9 cellular contexts compared by ENCODE assay signal in the genomic region with DNA sequence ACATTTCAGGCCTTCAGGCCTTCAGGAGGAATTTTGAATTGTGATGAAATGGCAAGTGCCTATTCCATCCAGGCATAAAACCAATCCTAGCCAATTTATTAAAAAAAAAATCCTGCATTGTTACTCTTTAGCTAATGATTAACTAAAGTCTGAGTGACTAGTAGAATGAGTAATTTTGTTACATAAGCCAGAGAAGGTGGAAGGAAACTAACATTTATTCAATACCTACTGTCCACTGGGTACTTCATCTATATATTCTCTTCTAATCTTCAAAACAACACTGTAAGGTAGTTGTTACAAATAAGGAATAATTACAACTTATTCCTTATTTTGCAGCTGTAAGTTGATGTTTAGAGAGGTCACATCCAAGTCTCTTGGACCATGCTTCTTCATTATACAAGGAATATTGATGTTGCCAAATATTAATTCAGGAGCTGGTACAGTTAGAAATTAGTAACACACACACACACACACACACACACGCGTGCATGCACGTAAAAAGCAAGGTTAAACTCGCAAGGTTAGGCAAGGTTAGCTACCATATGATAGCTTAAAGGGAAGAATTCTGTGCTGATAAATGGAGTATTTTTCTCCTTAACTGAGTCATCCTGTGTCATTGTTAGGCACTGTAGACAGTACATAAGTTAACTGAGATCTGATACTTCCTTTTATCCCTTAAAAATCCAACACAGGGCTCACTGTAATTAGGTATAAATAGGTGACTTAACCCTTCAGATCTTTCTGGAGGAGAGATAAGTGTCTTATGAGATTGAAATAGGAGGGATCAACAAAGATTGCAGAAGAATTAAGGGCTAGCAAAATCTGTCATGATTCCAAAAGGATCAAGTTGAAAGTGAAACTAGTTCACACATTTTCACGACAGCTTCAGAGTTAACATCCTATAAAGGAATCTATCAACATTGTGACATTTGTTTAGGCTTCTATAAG.
DNase-seq lines count a peak whose midpoint lies in the region; ATAC-seq, FAIRE-seq and TF ChIP-seq lines count a peak whose summit lies in the region.
"Had no signal": no experiment of that assay in that cellular context is flagged by ENCODE, and none has a peak within 500 bp of the region (broad histone marks: within the 10 kb centered on the region; RNA-seq: fewer than 3 reads in every experiment).

No MANE protein-coding gene starts in this region.

- no peaks in the 10 kb centered on the region for H3K36me3 Mint-ChIP-seq in activated naive CD8-positive, alpha-beta T cell
- no peaks in the 10 kb centered on the region for H3K36me3 Mint-ChIP-seq in activated naive CD8-positive, alpha-beta T cell treated with anti-CD3 and anti-CD28 coated beads, Interleukin-2, amount 50 U/mL, for 24 hours (ENCODE audit: low read depth)

- H3K27ac ChIP-seq in liver (ENCODE audit: low read depth in 1 of 2, low read length in 2 of 2), result peak overlapping the region; percentile 63 to 77

- WGBS in liver, result 19% methylated on average over 5 of the region's 5 CpGs

- peaks cover 15% of the 10 kb centered on the region for H3K4me1 Mint-ChIP-seq in activated naive CD8-positive, alpha-beta T cell (ENCODE audit: low read depth)
- peaks cover 18% of the 10 kb centered on the region for H3K4me1 Mint-ChIP-seq in activated naive CD8-positive, alpha-beta T cell treated with anti-CD3 and anti-CD28 coated beads, Interleukin-2, amount 50 U/mL, for 24 hours

- peak overlapping the region; percentile 7 to 20 (median 8) for H3K4me3 ChIP-seq in liver (ENCODE audit: low read depth in 1 of 3, low read length in 3 of 3)

- no peak for TF ChIP-seq RAD21 in liver (IDR thresholded peaks at IDR 0.05)

- H3K36me3 ChIP-seq in liver (ENCODE audit: control insufficient read depth in 4 of 4, insufficient read depth in 3 of 4, low read depth in 1 of 4, low read length in 3 of 4), result no peaks in the 10 kb centered on the region

- H3K9ac ChIP-seq in liver (ENCODE audit: low read depth in 1 of 2, low read length in 2 of 2), result peak overlapping the region; percentile 19 to 67

- H3K27me3 ChIP-seq in liver (ENCODE audit: control insufficient read depth in 4 of 4, insufficient read depth in 4 of 4, low read length in 3 of 4), result no peaks in the 10 kb centered on the region

- FAIRE-seq in urothelium cell line (lab: Jason Lieb, UNC), result no peak

- no peak for TF ChIP-seq CTCF in liver (IDR thresholded peaks at IDR 0.05; ENCODE audit: low read depth, low read length, missing input control)

- no peaks in the 10 kb centered on the region for H3K27me3 Mint-ChIP-seq in activated naive CD8-positive, alpha-beta T cell
- no peaks in the 10 kb centered on the region for H3K27me3 Mint-ChIP-seq in activated naive CD8-positive, alpha-beta T cell treated with anti-CD3 and anti-CD28 coated beads, Interleukin-2, amount 50 U/mL, for 24 hours

- peak overlapping the region; percentile 29 for H3K27ac Mint-ChIP-seq in activated naive CD8-positive, alpha-beta T cell
- H3K27ac Mint-ChIP-seq in activated naive CD8-positive, alpha-beta T cell treated with anti-CD3 and anti-CD28 coated beads, Interleukin-2, amount 50 U/mL, for 24 hours, result no peak overlapping the region

- H3K9me3 ChIP-seq in liver (ENCODE audit: control insufficient read depth in 4 of 4, low read length in 3 of 4), result no peaks in the 10 kb centered on the region

- DNase-seq in activated naive CD8-positive, alpha-beta T cell treated with anti-CD3 and anti-CD28 coated beads, Interleukin-2, amount 50 U/mL, for 24 hours, result no peak
- peak; percentile 27 for DNase-seq in brain pericyte (ENCODE audit: low read depth, low spot score)
- DNase-seq in urothelium cell line (ENCODE audit: low spot score), result peak; percentile 10
- DNase-seq in activated effector memory CD4-positive, alpha-beta T cell treated with Interleukin-2 at 50 U/mL for 16 hours, result no peak
- DNase-seq in activated CD8-positive, alpha-beta memory T cell treated with anti-CD3 and anti-CD28 coated beads for 24 hours, result no peak
- DNase-seq: stimulated activated naive CD4-positive, alpha-beta T cell had no signal

- H3K9me3 Mint-ChIP-seq in activated naive CD8-positive, alpha-beta T cell (ENCODE audit: low read depth), result no peaks in the 10 kb centered on the region
- H3K9me3 Mint-ChIP-seq in activated naive CD8-positive, alpha-beta T cell treated with anti-CD3 and anti-CD28 coated beads, Interleukin-2, amount 50 U/mL, for 24 hours, result no peaks in the 10 kb centered on the region

- H3K4me1 ChIP-seq in liver (ENCODE audit: control insufficient read depth in 4 of 4, insufficient read depth in 4 of 4, low read length in 3 of 4), result peaks cover 0 to 8% (median 1%) of the 10 kb centered on the region in 4 donors

- peak overlapping the region; percentile 69 for H3K4me3 Mint-ChIP-seq in activated naive CD8-positive, alpha-beta T cell
- no peak overlapping the region for H3K4me3 Mint-ChIP-seq in activated naive CD8-positive, alpha-beta T cell treated with anti-CD3 and anti-CD28 coated beads, Interleukin-2, amount 50 U/mL, for 24 hours

- no peak for ATAC-seq in activated naive CD8-positive, alpha-beta T cell treated with anti-CD3 and anti-CD28 coated beads, Interleukin-2, amount 50 U/mL, for 24 hours
- no peak for ATAC-seq in GM19455 (IDR thresholded peaks at IDR 0.05; ENCODE audit: unreplicated experiment)

TF ChIP-seq in liver, 16 proteins besides CTCF, POLR2A, EP300 and RAD21:
- TF ChIP-seq YY1 (IDR thresholded peaks at IDR 0.05) (peak; percentile 19), EGR1 (IDR thresholded peaks at IDR 0.05; ENCODE audit: low read depth in 2 of 2) (no peak), JUND (IDR thresholded peaks at IDR 0.05) (peak in 1 of 2 donors; percentile 16)

Comparison
In these comparisons a context has a peak if more than half of its experiments do, and no peak if none do; other contexts are left out.
1. DNase-seq: peak in brain pericyte (single experiment) and urothelium cell line (single experiment); none in activated naive CD8-positive, alpha-beta T cell treated with anti-CD3 and anti-CD28 coated beads, Interleukin-2, amount 50 U/mL, for 24 hours (single experiment), activated effector memory CD4-positive, alpha-beta T cell treated with Interleukin-2 at 50 U/mL for 16 hours (single experiment) and activated CD8-positive, alpha-beta memory T cell treated with anti-CD3 and anti-CD28 coated beads for 24 hours (single experiment).